Comparison of ENCODE assay signal across 7 cellular contexts in the genomic region with DNA sequence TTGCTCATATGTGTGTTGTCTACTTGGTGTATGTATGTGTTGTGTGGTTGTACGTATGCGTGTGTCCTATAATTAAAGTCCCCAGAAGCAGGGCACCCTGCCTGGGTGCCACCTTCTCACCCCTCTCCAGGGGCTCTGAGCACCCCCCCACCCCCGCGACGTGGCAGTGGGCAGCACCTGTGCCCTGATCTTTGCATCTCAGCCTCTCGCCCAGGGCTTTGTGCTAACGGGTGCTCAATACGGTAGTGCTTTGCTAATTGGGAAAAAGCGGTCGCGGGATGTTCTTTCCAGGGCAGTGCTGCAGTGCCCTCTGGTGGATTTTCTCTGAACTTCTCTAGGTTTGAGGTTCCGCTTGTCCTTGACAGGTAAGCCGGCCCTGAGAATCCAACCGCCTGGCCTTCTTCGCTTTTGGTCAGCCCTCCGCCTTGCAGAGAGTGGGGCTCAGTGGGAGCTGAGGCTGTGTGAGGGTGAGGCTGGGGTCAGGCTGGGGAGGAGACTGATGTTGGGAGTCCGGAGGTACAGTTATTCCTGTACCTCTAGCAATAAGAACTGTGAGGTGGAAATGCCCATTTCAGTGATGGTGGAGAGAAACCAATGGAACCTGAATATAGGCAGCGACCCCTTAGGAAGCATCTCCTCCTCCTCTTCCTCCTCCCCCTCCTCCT. TPM values are rescaled to one million over a fixed set of nuclear protein-coding genes. Genes with fewer than 3 reads are reported as not detected.
DNase-seq lines count a peak whose midpoint lies in the region; ATAC-seq and TF ChIP-seq lines count a peak whose summit lies in the region.

No MANE protein-coding gene starts in this region.

- peaks cover 9 to 17% (median 16%) of the 10 kb centered on the region in 4 donors for H3K4me1 Mint-ChIP-seq in naive thymus-derived CD8-positive, alpha-beta T cell
- peaks cover 16 to 28% of the 10 kb centered on the region in 2 donors for H3K4me1 Mint-ChIP-seq in stimulated activated naive B cell treated with anti-CD40 and anti-IgM and Interleukin-4, amounts not matched to agents 10 μg/mL and 1 μg/mL and 100 μg/mL, for 72 hours

- H3K36me3 ChIP-seq in OCI-LY1 (ENCODE audit: insufficient read depth, low read length) = no peaks in the 10 kb centered on the region

- no peaks in the 10 kb centered on the region for H3K9me2 ChIP-seq in OCI-LY1 (ENCODE audit: low read depth, low read length)

- in situ Hi-C loops in KBM-7 (cut with MboI; ENCODE audit: low pct_unique_long_range_greater_than_20kb, low sequenced_read_pairs) = loop anchor here (25.0 kb wide), 1 partner anchor 157 kb away; a partner anchor contains a TSS

- no peaks in the 10 kb centered on the region for H3K4me1 ChIP-seq in OCI-LY1 (ENCODE audit: insufficient read depth, low read length, severe bottlenecking)

- TF ChIP-seq CTCF in GM12875 (IDR thresholded peaks at IDR 0.05; ENCODE audit: borderline replicate concordance, insufficient read depth, low read depth, low read length) (peak; percentile 80), OCI-LY1 (IDR thresholded peaks at IDR 0.05; ENCODE audit: low read length) (peak; percentile 93), epithelial cell of proximal tubule (conservative IDR thresholded peaks at IDR 0.05; ENCODE audit: low read depth, low read length) (peak; percentile 89)

- H3K27ac ChIP-seq in OCI-LY1 (ENCODE audit: low read depth, low read length, poor library complexity, severe bottlenecking) = no peak overlapping the region

- no peak overlapping the region for H2AFZ ChIP-seq in OCI-LY1 (ENCODE audit: low read length)

- H3K27me3 ChIP-seq in OCI-LY1 (ENCODE audit: insufficient read depth, low read length) = no peaks in the 10 kb centered on the region

- DNase-seq in KBM-7 (peak; percentile 91), epithelial cell of proximal tubule (ENCODE audit: low read depth) (no peak)
- DNase-seq in activated CD8-positive, alpha-beta memory T cell treated with anti-CD3 and anti-CD28 coated beads, Interleukin-2, amount 50 U/mL, for 4 hours = peak; percentile 70
- peak; percentile 45 to 85 (median 76) for DNase-seq in naive thymus-derived CD8-positive, alpha-beta T cell
- DNase-seq in stimulated activated naive B cell treated with anti-CD40 and anti-IgM and Interleukin-4, amounts not matched to agents 10 μg/mL and 1 μg/mL and 100 μg/mL, for 72 hours = peak; percentile 74

- peak overlapping the region in 1 of 10 donors; percentile 44 for H3K27ac Mint-ChIP-seq in naive thymus-derived CD8-positive, alpha-beta T cell
- H3K27ac Mint-ChIP-seq in stimulated activated naive B cell treated with anti-CD40 and anti-IgM and Interleukin-4, amounts not matched to agents 10 μg/mL and 1 μg/mL and 100 μg/mL, for 72 hours = no peak overlapping the region

- H3K79me2 ChIP-seq in OCI-LY1 (ENCODE audit: insufficient read depth, low read length) = no peaks in the 10 kb centered on the region

- ATAC-seq in naive thymus-derived CD8-positive, alpha-beta T cell = peak; percentile 76 to 84
- ATAC-seq in stimulated activated naive B cell treated with anti-CD40 and anti-IgM and Interleukin-4, amounts not matched to agents 10 μg/mL and 1 μg/mL and 100 μg/mL, for 72 hours (replicated peaks) = peak; percentile 77 to 91

- no peaks in the 10 kb centered on the region for H3F3A ChIP-seq in OCI-LY1 (ENCODE audit: insufficient read depth, low read length)

- H3K27me3 Mint-ChIP-seq in naive thymus-derived CD8-positive, alpha-beta T cell = peaks cover 7 to 55% (median 29%) of the 10 kb centered on the region in 5 donors
- peaks cover 36 to 62% of the 10 kb centered on the region in 2 donors for H3K27me3 Mint-ChIP-seq in stimulated activated naive B cell treated with anti-CD40 and anti-IgM and Interleukin-4, amounts not matched to agents 10 μg/mL and 1 μg/mL and 100 μg/mL, for 72 hours

- H3K36me3 Mint-ChIP-seq in naive thymus-derived CD8-positive, alpha-beta T cell = peaks cover 0 to 3% (median 0%) of the 10 kb centered on the region in 3 donors
- no peaks in the 10 kb centered on the region for H3K36me3 Mint-ChIP-seq in stimulated activated naive B cell treated with anti-CD40 and anti-IgM and Interleukin-4, amounts not matched to agents 10 μg/mL and 1 μg/mL and 100 μg/mL, for 72 hours

- no peak overlapping the region for H3K4me2 ChIP-seq in OCI-LY1 (ENCODE audit: low read length)

- peak overlapping the region in 7 of 10 donors; percentile 33 to 76 (median 49) for H3K4me3 Mint-ChIP-seq in naive thymus-derived CD8-positive, alpha-beta T cell
- H3K4me3 Mint-ChIP-seq in stimulated activated naive B cell treated with anti-CD40 and anti-IgM and Interleukin-4, amounts not matched to agents 10 μg/mL and 1 μg/mL and 100 μg/mL, for 72 hours = no peak overlapping the region

- POLR2A ChIA-PET in naive thymus-derived CD8-positive, alpha-beta T cell (lab: Charles Lee) = interaction anchor here (1.4 kb wide), 1 partner anchor 13 kb away, joined by 5 read pairs; no protein-coding TSS in a partner anchor

- H3K9me3 ChIP-seq in OCI-LY1 (ENCODE audit: low read length) = no peaks in the 10 kb centered on the region

- no peak overlapping the region for H3K9ac ChIP-seq in OCI-LY1 (ENCODE audit: low read length)

- H3K4me3 ChIP-seq in GM12875 (ENCODE audit: low read depth, low read length) (no peak overlapping the region), OCI-LY1 (ENCODE audit: low read depth, low read length, poor library complexity, severe bottlenecking) (no peak overlapping the region), epithelial cell of proximal tubule (ENCODE audit: low read depth, low read length) (no peak overlapping the region)

- no peaks in the 10 kb centered on the region for H3K9me3 Mint-ChIP-seq in naive thymus-derived CD8-positive, alpha-beta T cell
- no peaks in the 10 kb centered on the region for H3K9me3 Mint-ChIP-seq in stimulated activated naive B cell treated with anti-CD40 and anti-IgM and Interleukin-4, amounts not matched to agents 10 μg/mL and 1 μg/mL and 100 μg/mL, for 72 hours

- H4K20me1 ChIP-seq in OCI-LY1 (ENCODE audit: insufficient read depth, low read length) = no peaks in the 10 kb centered on the region

RNA-seq across cellular contexts. Expression of a gene that starts 17.6 kb away (rescaled TPM):
- total RNA-seq in epithelial cell of proximal tubule = 0.07 and 0.92 TPM in 2 replicates
- not detected for total RNA-seq in naive thymus-derived CD8-positive, alpha-beta T cell
- polyA plus RNA-seq in naive thymus-derived CD8-positive, alpha-beta T cell = under 1 TPM; 0.23 to 0.59 (median 0.55) TPM

Comparison
In these comparisons a context has a peak if more than half of its experiments do, and no peak if none do; other contexts are left out.
1. H3K4me3 Mint-ChIP-seq: peak in naive thymus-derived CD8-positive, alpha-beta T cell (7 of 10); none in stimulated activated naive B cell treated with anti-CD40 and anti-IgM and Interleukin-4, amounts not matched to agents 10 μg/mL and 1 μg/mL and 100 μg/mL, for 72 hours (0 of 2).
2. Peak in every context shown above with its lines, with median percentiles within 50 percentile points of each other: CTCF ChIP-seq.